Comparison of ENCODE assay signal across 22 cellular contexts in genomic region chr11:6248248-6248647, GRCh38. TPM values are rescaled to one million over a fixed set of nuclear protein-coding genes. Genes with fewer than 3 reads are reported as not detected.
DNase-seq lines count a peak whose midpoint lies in the region; TF ChIP-seq lines count a peak whose summit lies in the region.
"Had no signal": no experiment of that assay in that cellular context is flagged by ENCODE, and none has a peak within 500 bp of the region (broad histone marks: within the 10 kb centered on the region; RNA-seq: fewer than 3 reads in every experiment).

No MANE protein-coding gene starts in this region.

- H3K27me3 ChIP-seq in AG04450 (ENCODE audit: control insufficient read depth, insufficient read depth, low read length): peaks cover 6% of the 10 kb centered on the region
- H3K27me3 ChIP-seq in BE2C: no peaks in the 10 kb centered on the region
- H3K27me3 ChIP-seq: adrenal gland had no signal

- POLR2A ChIA-PET in AG04450 (lab: Yijun Ruan, JAX): no interaction called here

- DNase-seq in AG04450 (ENCODE audit: low read depth, low spot score): peak; percentile 4
- DNase-seq in NCI-H226: peak; percentile 37
- peak; percentile 88 for DNase-seq in fibroblast of pulmonary artery (ENCODE audit: low read depth)
- no peak for DNase-seq in occipital lobe (lab: John Stamatoyannopoulos, UW)
- no peak for DNase-seq in COLO668 (lab: John Stamatoyannopoulos, UW; ENCODE audit: unreplicated experiment)
- no peak for DNase-seq in BE2C
- DNase-seq: activated B cell treated with CpG ODN at 0.5 μM for 24 hours; activated CD4-positive, alpha-beta T cell treated with anti-CD3 and anti-CD28 coated beads, Interleukin-2, amount 50 U/mL, for 48 hours; activated gamma-delta T cell treated with Interleukin-2 at 50 U/mL for 16 hours; adrenal gland; DMS 273 treated with DMSO at 0.1 percent for 48 hours; GDM1; midbrain; NCI-H524; SK-N-SH; stimulated activated CD4-positive, alpha-beta T cell treated with anti-CD3 and anti-CD28 coated beads, Interleukin-1b, Interleukin-23, amount 100 ng/mL, for 48 hours; stimulated activated naive B cell treated with anti-CD40 and anti-IgM and Interleukin-4, amounts not matched to agents 10 μg/mL and 1 μg/mL and 100 μg/mL, for 72 hours had no signal

- H3K4me3 ChIP-seq in AG04450 (ENCODE audit: low read depth, low read length): no peak overlapping the region
- no peak overlapping the region for H3K4me3 ChIP-seq in fibroblast of pulmonary artery (replicated peaks; ENCODE audit: low read depth, low read length)
- H3K4me3 ChIP-seq in BE2C (ENCODE audit: low read depth, low read length): no peak overlapping the region
- H3K4me3 ChIP-seq: adrenal gland had no signal

- TF ChIP-seq CTCF in AG04450 (IDR thresholded peaks at IDR 0.05; ENCODE audit: low read depth, low read length) (no peak), fibroblast of pulmonary artery (IDR thresholded peaks at IDR 0.05; ENCODE audit: low read length, missing control alignments) (no peak), BE2C (IDR thresholded peaks at IDR 0.05; ENCODE audit: low read depth, low read length) (no peak)

- H3K36me3 ChIP-seq in BE2C: no peaks in the 10 kb centered on the region
- H3K36me3 ChIP-seq: adrenal gland had no signal

- H3K9me3 ChIP-seq in AG04450 (ENCODE audit: control insufficient read depth, insufficient read depth, low read length) (no peaks in the 10 kb centered on the region), BE2C (no peaks in the 10 kb centered on the region)
- H3K9me3 ChIP-seq: adrenal gland, SK-N-SH had no signal

- no peaks in the 10 kb centered on the region for H3K4me1 ChIP-seq in BE2C

- H3K27ac ChIP-seq in AG04450 (ENCODE audit: low read depth, low read length): no peak overlapping the region
- H3K27ac ChIP-seq: adrenal gland had no signal

- CTCF ChIA-PET in AG04450 (lab: Charles Lee): interaction anchor here (0.6 to 7.4 kb wide), 3 partner anchors 13 to 141 kb away, joined by 4 to 153 read pairs (median 61); partner anchors contain the start of genes CNGA4 and FHIP1B

RNA-seq across cellular contexts. Expression of gene CNGA4, which starts 9.4 kb away (rescaled TPM):
- polyA plus RNA-seq in AG04450 (2011; rRNA removed): 0.04 and 0.07 TPM in 2 replicates
- polyA minus RNA-seq in AG04450 (2011; rRNA and poly(A)+ RNA removed): 0.14 TPM in 1 of 2 replicates, not detected in the other
- total RNA-seq in occipital lobe: 0.31 TPM
- polyA plus RNA-seq in BE2C (2012; ENCODE audit: insufficient read depth, insufficient read length, low read depth): not detected
- total RNA-seq: posterior vena cava, skeletal muscle tissue had no signal
- polyA plus RNA-seq: neural cell had no signal

RNA-seq across cellular contexts. Expression of gene CCKBR, which starts 11.4 kb away (rescaled TPM):
- not detected in 2 replicates for polyA plus RNA-seq in AG04450 (2011; rRNA removed)
- polyA minus RNA-seq in AG04450 (2011; rRNA and poly(A)+ RNA removed): not detected in 2 replicates
- 5.3 TPM for total RNA-seq in occipital lobe
- polyA plus RNA-seq in BE2C (2012; ENCODE audit: insufficient read depth, insufficient read length, low read depth): not detected
- total RNA-seq: activated B cell treated with CpG ODN at 0.5 μM for 24 hours, bronchial epithelial cell, posterior vena cava, skeletal muscle tissue had no signal
- polyA plus RNA-seq: SK-N-SH had no signal

RNA-seq across cellular contexts. Expression of gene FHIP1B, which starts 13.8 kb away (rescaled TPM):
- 18.9 and 19.8 TPM in 2 replicates for polyA plus RNA-seq in AG04450 (2011; rRNA removed)
- 17.8 and 18.0 TPM in 2 replicates for polyA minus RNA-seq in AG04450 (2011; rRNA and poly(A)+ RNA removed)
- 19.8 TPM for total RNA-seq in occipital lobe
- 60.2 TPM for polyA plus RNA-seq in BE2C (2012; ENCODE audit: insufficient read depth, insufficient read length, low read depth)

RNA-seq across cellular contexts. Expression of gene C11orf42, which starts 42.9 kb away (rescaled TPM):
- not detected in 2 replicates for polyA plus RNA-seq in AG04450 (2011; rRNA removed)
- not detected in 2 replicates for polyA minus RNA-seq in AG04450 (2011; rRNA and poly(A)+ RNA removed)
- total RNA-seq in occipital lobe: not detected
- not detected for polyA plus RNA-seq in BE2C (2012; ENCODE audit: insufficient read depth, insufficient read length, low read depth)
- total RNA-seq: activated B cell treated with CpG ODN at 0.5 μM for 24 hours, adrenal gland, bronchial epithelial cell, posterior vena cava, skeletal muscle tissue had no signal
- polyA plus RNA-seq: adrenal gland, neural cell, SK-N-SH, thymus had no signal

RNA-seq across cellular contexts. Expression of gene OR52W1, which starts 49.2 kb away (rescaled TPM):
- not detected in 2 replicates for polyA plus RNA-seq in AG04450 (2011; rRNA removed)
- not detected in 2 replicates for polyA minus RNA-seq in AG04450 (2011; rRNA and poly(A)+ RNA removed)
- total RNA-seq in occipital lobe: not detected
- polyA plus RNA-seq in BE2C (2012; ENCODE audit: insufficient read depth, insufficient read length, low read depth): not detected
- total RNA-seq: activated B cell treated with CpG ODN at 0.5 μM for 24 hours, adrenal gland, bronchial epithelial cell, posterior vena cava, skeletal muscle tissue had no signal
- polyA plus RNA-seq: adrenal gland, neural cell, SK-N-SH had no signal

Comparison
In these comparisons a context has a peak if more than half of its experiments do, and no peak if none do; other contexts are left out.
1. DNase-seq: peak in AG04450 (single experiment), NCI-H226 (single experiment) and fibroblast of pulmonary artery (single experiment); none in occipital lobe (single experiment), COLO668 (single experiment) and BE2C (single experiment).